Comparison of ENCODE assay signal across 8 cellular contexts in the genomic region with DNA sequence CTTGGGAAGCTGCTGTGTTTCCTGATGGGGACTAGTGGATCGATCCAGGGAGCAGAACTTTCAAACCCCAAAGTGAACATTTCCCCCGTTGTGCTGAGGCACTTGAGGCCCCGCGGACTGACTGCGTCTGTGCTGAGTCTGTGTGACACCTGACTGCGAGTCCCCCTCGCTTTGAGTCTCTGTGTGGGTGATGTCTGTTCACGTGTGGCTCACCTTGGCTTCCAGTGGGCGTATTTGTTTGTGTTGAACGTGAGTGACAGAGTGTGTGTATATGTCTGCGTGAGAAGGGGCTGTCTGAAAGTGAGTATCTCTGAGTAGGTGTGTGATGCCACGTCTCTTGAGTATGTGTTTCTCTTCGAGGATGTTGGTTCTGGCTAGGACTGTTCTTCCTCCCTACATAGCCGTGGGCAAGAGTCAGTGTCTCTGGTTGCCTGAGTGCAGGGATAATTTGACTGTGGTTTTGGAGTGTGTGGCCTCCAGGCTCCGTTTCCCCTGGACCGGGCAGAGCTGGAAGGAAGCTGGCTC. TPM values are rescaled to one million over a fixed set of nuclear protein-coding genes. Genes with fewer than 3 reads are reported as not detected.
DNase-seq lines count a peak whose midpoint lies in the region; ATAC-seq and TF ChIP-seq lines count a peak whose summit lies in the region.

No MANE protein-coding gene starts in this region.

- POLR2A ChIA-PET in CD8-positive, alpha-beta T cell (lab: Charles Lee), result no interaction called here

- H3K9me3 ChIP-seq in CD8-positive, alpha-beta T cell (ENCODE audit: low read length), result no peaks in the 10 kb centered on the region
- H3K9me3 ChIP-seq in HUES48 (ENCODE audit: control insufficient read depth, insufficient read depth, low read length) (no peaks in the 10 kb centered on the region), iPS-15b (ENCODE audit: control insufficient read depth, insufficient read depth, low read length) (no peaks in the 10 kb centered on the region)

- DNase-seq in CD8-positive, alpha-beta T cell, result no peak
- peak; percentile 24 for DNase-seq in activated naive CD4-positive, alpha-beta T cell treated with anti-CD3 and anti-CD28 coated beads, Interleukin-2, amount 10 ng/mL, durations not matched to agents 7 days and 5 days
- DNase-seq in stimulated activated CD4-positive, alpha-beta T cell treated with anti-CD3 and anti-CD28 coated beads, Interleukin-4, amount 100 ng/mL, for 24 hours, result peak; percentile 19
- DNase-seq in Ammon's horn (ENCODE audit: low spot score) (no peak), HCEC 1CT (no peak)

- H3K36me3 ChIP-seq in CD8-positive, alpha-beta T cell (ENCODE audit: insufficient read depth, low read length), result no peaks in the 10 kb centered on the region
- H3K36me3 ChIP-seq in HUES48 (ENCODE audit: control insufficient read depth, insufficient read depth, low read length) (no peaks in the 10 kb centered on the region), iPS-15b (ENCODE audit: control insufficient read depth, insufficient read depth, low read length) (no peaks in the 10 kb centered on the region)

- TF ChIP-seq CTCF in CD8-positive, alpha-beta T cell (IDR thresholded peaks at IDR 0.05), result no peak

- peaks cover 12% of the 10 kb centered on the region for H3K27me3 ChIP-seq in CD8-positive, alpha-beta T cell (ENCODE audit: insufficient read depth, low read length)
- H3K27me3 ChIP-seq in HUES48 (ENCODE audit: control insufficient read depth, insufficient read depth, low read length) (peaks cover 12% of the 10 kb centered on the region; the same call in 1 of the 2 replicates), iPS-15b (ENCODE audit: control insufficient read depth, insufficient read depth, low read length) (peaks cover 7% of the 10 kb centered on the region)

- H3K9me3 Mint-ChIP-seq in CD8-positive, alpha-beta T cell, result no peaks in the 10 kb centered on the region
- no peaks in the 10 kb centered on the region for H3K9me3 Mint-ChIP-seq in activated naive CD4-positive, alpha-beta T cell treated with anti-CD3 and anti-CD28 coated beads, Interleukin-2, amount 10 ng/mL, durations not matched to agents 7 days and 5 days

- H3K9ac ChIP-seq in HUES48 (ENCODE audit: low read depth, low read length) (peak overlapping the region; percentile 84), iPS-15b (ENCODE audit: low read depth, low read length) (peak overlapping the region; percentile 79)

- H3K4me1 Mint-ChIP-seq in CD8-positive, alpha-beta T cell (ENCODE audit: low read depth), result peaks cover 14% of the 10 kb centered on the region
- H3K4me1 Mint-ChIP-seq in activated naive CD4-positive, alpha-beta T cell treated with anti-CD3 and anti-CD28 coated beads, Interleukin-2, amount 10 ng/mL, durations not matched to agents 7 days and 5 days, result peaks cover 17% of the 10 kb centered on the region

- intact Hi-C loops in CD8-positive, alpha-beta T cell (cut with DNase I, micrococcal nuclease), result no loop called here

- CTCF ChIA-PET in CD8-positive, alpha-beta T cell (lab: Charles Lee), result no interaction called here
- CTCF ChIA-PET in activated naive CD4-positive, alpha-beta T cell treated with anti-CD3 and anti-CD28 coated beads, Interleukin-2, amount 10 ng/mL, durations not matched to agents 7 days and 5 days (lab: Charles Lee), result no interaction called here

- no peak for ATAC-seq in CD8-positive, alpha-beta T cell
- no peak for ATAC-seq in HG02623 (IDR thresholded peaks at IDR 0.05; ENCODE audit: unreplicated experiment)

- peak overlapping the region; percentile 66 for H3K4me3 Mint-ChIP-seq in CD8-positive, alpha-beta T cell
- peak overlapping the region; percentile 69 for H3K4me3 Mint-ChIP-seq in activated naive CD4-positive, alpha-beta T cell treated with anti-CD3 and anti-CD28 coated beads, Interleukin-2, amount 10 ng/mL, durations not matched to agents 7 days and 5 days

- H3K27me3 Mint-ChIP-seq in CD8-positive, alpha-beta T cell (ENCODE audit: low read depth), result peaks cover 54% of the 10 kb centered on the region
- peaks cover 87% of the 10 kb centered on the region for H3K27me3 Mint-ChIP-seq in activated naive CD4-positive, alpha-beta T cell treated with anti-CD3 and anti-CD28 coated beads, Interleukin-2, amount 10 ng/mL, durations not matched to agents 7 days and 5 days

- no peaks in the 10 kb centered on the region for H3K36me3 Mint-ChIP-seq in CD8-positive, alpha-beta T cell
- H3K36me3 Mint-ChIP-seq in activated naive CD4-positive, alpha-beta T cell treated with anti-CD3 and anti-CD28 coated beads, Interleukin-2, amount 10 ng/mL, durations not matched to agents 7 days and 5 days, result no peaks in the 10 kb centered on the region

- H3K4me3 ChIP-seq in CD8-positive, alpha-beta T cell (ENCODE audit: low read depth, low read length), result no peak overlapping the region
- H3K4me3 ChIP-seq in HUES48 (ENCODE audit: low read depth, low read length) (peak overlapping the region; percentile 80), iPS-15b (ENCODE audit: low read depth, low read length) (peak overlapping the region; percentile 77)

- H3K27ac ChIP-seq in CD8-positive, alpha-beta T cell (ENCODE audit: low read depth, low read length), result no peak overlapping the region
- no peak overlapping the region for H3K27ac ChIP-seq in HUES48 (ENCODE audit: low read depth, low read length)

- H3K4me1 ChIP-seq in CD8-positive, alpha-beta T cell (ENCODE audit: insufficient read depth, low read length), result peaks cover 5% of the 10 kb centered on the region
- H3K4me1 ChIP-seq in HUES48 (ENCODE audit: control insufficient read depth, insufficient read depth, low read length) (peaks cover 42% of the 10 kb centered on the region), iPS-15b (ENCODE audit: control insufficient read depth, insufficient read depth, low read length) (peaks cover 23% of the 10 kb centered on the region)

- H3K27ac Mint-ChIP-seq in CD8-positive, alpha-beta T cell, result no peak overlapping the region
- no peak overlapping the region for H3K27ac Mint-ChIP-seq in activated naive CD4-positive, alpha-beta T cell treated with anti-CD3 and anti-CD28 coated beads, Interleukin-2, amount 10 ng/mL, durations not matched to agents 7 days and 5 days

RNA-seq across cellular contexts. Expression of gene TEAD4, which starts 1.3 kb away (rescaled TPM):
- total RNA-seq in CD8-positive, alpha-beta T cell, result not detected

Comparison
In these comparisons a context has a peak if more than half of its experiments do, and no peak if none do; other contexts are left out.
1. DNase-seq: peak in activated naive CD4-positive, alpha-beta T cell treated with anti-CD3 and anti-CD28 coated beads, Interleukin-2, amount 10 ng/mL, durations not matched to agents 7 days and 5 days (single experiment) and stimulated activated CD4-positive, alpha-beta T cell treated with anti-CD3 and anti-CD28 coated beads, Interleukin-4, amount 100 ng/mL, for 24 hours (single experiment); none in CD8-positive, alpha-beta T cell (0 of 7), Ammon's horn (single experiment) and HCEC 1CT (single experiment).